1 cellular context compared by ENCODE assay signal in the genomic region with DNA sequence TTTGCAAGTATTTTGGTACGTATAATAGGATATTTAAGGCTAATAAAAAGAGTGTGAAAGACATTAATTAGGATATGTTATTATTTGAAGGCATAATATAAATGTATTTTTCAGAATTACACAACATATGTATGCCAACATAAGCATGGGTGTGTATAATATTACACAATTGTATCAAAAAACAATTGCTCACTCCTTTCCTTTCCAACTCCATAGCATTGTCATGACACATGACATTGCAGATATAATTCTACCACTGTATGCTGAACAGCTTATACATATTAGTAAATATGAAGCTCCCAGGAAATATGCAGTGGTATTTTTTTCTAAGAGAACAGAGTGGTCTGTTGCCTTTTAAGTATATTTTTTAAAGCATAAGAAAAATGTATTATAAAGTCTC.
A peak's percentile ranks its signal among the peaks of the same experiment; 100 is the strongest.
TF ChIP-seq lines count a peak whose summit lies in the region.

No MANE protein-coding gene starts in this region.

TF ChIP-seq in IMR-90, 13 proteins besides CTCF, POLR2A, EP300 and RAD21:
- no peak for TF ChIP-seq RCOR1 (IDR thresholded peaks at IDR 0.05; ENCODE audit: insufficient replicate concordance, low read length)
- peak; percentile 60 for TF ChIP-seq CEBPB (IDR thresholded peaks at IDR 0.05; ENCODE audit: low read depth, low read length)
